1 cellular context compared by ENCODE assay signal in the genomic region with DNA sequence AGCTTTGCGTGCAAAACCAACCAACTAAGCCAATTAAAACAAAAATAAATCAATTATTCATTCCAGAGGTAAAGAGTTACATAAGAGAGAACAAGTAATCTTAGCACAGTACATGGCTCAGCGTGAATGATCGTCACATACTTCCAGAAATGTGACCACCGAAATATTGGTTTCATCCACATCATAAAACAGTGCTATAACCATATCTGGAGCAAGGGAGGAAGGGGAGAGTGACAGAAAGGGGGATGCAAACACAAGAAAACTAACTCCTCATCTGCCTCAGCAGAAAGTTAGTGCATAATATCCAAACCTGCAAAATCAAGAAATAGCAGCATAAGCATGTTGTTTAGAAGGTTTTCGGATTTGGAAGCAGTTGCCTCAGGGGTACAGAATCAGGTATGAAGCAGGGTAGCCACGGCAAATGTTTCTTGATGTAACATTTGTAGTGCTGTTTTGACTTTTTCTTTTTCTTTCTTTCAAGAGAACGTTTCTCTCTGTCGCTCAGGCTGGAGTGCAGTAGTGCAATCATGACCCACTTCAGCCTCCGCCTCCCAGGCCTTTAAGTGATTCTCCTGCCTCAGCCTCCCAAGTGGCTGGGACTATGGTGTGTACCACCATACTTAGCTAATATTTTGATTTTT.
TF ChIP-seq lines count a peak whose summit lies in the region.

No MANE protein-coding gene starts in this region.

TF ChIP-seq in A549, 52 proteins besides CTCF, POLR2A, EP300 and RAD21:
- TF ChIP-seq TP53 (CRISPR knock-in tag; IDR thresholded peaks at IDR 0.05) (no peak), BHLHE40 (IDR thresholded peaks at IDR 0.05; ENCODE audit: low read depth, low read length) (no peak), HOXB13 (CRISPR knock-in tag; IDR thresholded peaks at IDR 0.05; ENCODE audit: low read depth) (no peak), ZC3H11A (IDR thresholded peaks at IDR 0.05) (no peak)
- TF ChIP-seq, protein P1, sequence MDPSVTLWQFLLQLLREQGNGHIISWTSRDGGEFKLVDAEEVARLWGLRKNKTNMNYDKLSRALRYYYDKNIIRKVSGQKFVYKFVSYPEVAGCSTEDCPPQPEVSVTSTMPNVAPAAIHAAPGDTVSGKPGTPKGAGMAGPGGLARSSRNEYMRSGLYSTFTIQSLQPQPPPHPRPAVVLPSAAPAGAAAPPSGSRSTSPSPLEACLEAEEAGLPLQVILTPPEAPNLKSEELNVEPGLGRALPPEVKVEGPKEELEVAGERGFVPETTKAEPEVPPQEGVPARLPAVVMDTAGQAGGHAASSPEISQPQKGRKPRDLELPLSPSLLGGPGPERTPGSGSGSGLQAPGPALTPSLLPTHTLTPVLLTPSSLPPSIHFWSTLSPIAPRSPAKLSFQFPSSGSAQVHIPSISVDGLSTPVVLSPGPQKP (IDR thresholded peaks at IDR 0.05; ENCODE audit: low read depth, low read length), result no peak
- TF ChIP-seq, protein P2, sequence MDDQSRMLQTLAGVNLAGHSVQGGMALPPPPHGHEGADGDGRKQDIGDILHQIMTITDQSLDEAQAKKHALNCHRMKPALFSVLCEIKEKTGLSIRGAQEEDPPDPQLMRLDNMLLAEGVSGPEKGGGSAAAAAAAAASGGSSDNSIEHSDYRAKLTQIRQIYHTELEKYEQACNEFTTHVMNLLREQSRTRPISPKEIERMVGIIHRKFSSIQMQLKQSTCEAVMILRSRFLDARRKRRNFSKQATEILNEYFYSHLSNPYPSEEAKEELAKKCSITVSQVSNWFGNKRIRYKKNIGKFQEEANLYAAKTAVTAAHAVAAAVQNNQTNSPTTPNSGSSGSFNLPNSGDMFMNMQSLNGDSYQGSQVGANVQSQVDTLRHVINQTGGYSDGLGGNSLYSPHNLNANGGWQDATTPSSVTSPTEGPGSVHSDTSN (IDR thresholded peaks at IDR 0.05), result no peak
